10 cellular contexts compared by ENCODE assay signal in the genomic region with DNA sequence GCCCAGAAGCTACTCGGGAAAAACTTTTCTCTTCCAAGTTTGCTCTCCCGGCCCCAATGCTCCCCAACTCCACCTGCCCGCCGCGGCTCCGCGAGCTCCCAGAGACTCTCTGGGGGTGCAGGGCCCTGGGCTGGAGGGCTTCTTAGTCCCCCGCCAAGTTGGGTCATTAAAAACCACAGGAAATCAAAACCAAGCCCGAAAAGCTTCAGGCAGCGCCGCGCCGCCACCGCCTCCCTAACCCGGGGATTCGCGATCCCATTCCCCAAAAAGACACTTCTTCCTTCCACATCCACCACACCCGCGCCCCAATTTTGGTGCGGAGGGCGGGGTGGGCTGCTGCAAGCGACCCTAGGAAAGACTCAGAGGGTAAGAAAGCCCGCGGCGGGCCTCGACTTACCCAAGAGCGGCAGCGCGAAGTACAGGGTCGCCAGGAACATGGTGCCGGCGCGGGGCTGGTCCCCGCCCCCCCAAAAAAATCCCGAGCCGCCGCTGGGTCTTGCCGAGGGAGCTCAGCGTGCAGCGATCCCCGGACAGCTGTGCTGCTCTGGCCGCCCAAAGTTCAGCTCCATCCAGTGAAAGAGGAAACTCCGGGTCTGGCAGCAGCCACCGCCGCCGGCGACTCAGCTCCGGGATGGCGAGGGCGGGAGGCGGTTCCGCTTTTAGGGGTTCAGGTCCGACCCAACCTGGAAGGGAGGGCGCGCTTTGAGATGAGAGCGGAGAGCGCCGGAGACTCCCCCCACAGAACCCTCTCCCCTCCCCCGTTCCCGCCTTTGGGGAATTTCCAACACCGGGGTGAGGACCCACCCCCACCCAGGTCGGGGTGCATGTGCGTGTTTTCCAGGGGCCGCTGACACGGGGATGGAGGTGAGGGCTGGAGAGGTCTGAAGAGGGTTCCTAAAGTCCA. TPM values are rescaled to one million over a fixed set of nuclear protein-coding genes. Genes with fewer than 3 reads are reported as not detected.
A peak's percentile ranks its signal among the peaks of the same experiment; 100 is the strongest.
DNase-seq lines count a peak whose midpoint lies in the region; ATAC-seq and TF ChIP-seq lines count a peak whose summit lies in the region.
"Had no signal": no experiment of that assay in that cellular context is flagged by ENCODE, and none has a peak within 500 bp of the region (broad histone marks: within the 10 kb centered on the region; RNA-seq: fewer than 3 reads in every experiment).

No MANE protein-coding gene starts in this region.

- no peak overlapping the region for H3K27ac Mint-ChIP-seq in CD4-positive, alpha-beta T cell

- no peak overlapping the region for H3K4me3 Mint-ChIP-seq in CD4-positive, alpha-beta T cell

- no peaks in the 10 kb centered on the region for H3K9me3 ChIP-seq in SK-N-MC (ENCODE audit: low read depth, low read length)
- H3K9me3 ChIP-seq in CD4-positive, alpha-beta T cell (ENCODE audit: control insufficient read depth, low read length) = no peaks in the 10 kb centered on the region
- H3K9me3 ChIP-seq: HAP-1 had no signal

- H3K36me3 ChIP-seq in GM06990 (ENCODE audit: control insufficient read depth, insufficient read depth, low read length) = no peaks in the 10 kb centered on the region
- no peaks in the 10 kb centered on the region for H3K36me3 ChIP-seq in SK-N-MC (ENCODE audit: insufficient read depth, low read length)
- H3K36me3 ChIP-seq: HAP-1 had no signal

- peaks cover 2% of the 10 kb centered on the region for H3K27me3 ChIP-seq in GM06990 (replicated peaks; ENCODE audit: control insufficient read depth, insufficient read depth, low read length)
- peaks cover 55% of the 10 kb centered on the region for H3K27me3 ChIP-seq in CD4-positive, alpha-beta T cell (ENCODE audit: control insufficient read depth, insufficient read depth, low read length)

- no peak for TF ChIP-seq CTCF in GM06990 (IDR thresholded peaks at IDR 0.05; ENCODE audit: insufficient read depth, low read length, poor library complexity, severe bottlenecking)
- no peak for TF ChIP-seq CTCF in CD4-positive, alpha-beta T cell (IDR thresholded peaks at IDR 0.05)

- no peak for DNase-seq in GM06990 (ENCODE audit: extremely low read depth, insufficient read length)
- no peak for DNase-seq in SK-N-MC (ENCODE audit: low read depth, low spot score)
- DNase-seq in left ventricle myocardium superior = peak; percentile 58
- DNase-seq in sciatic nerve (ENCODE audit: low spot score) = peak; percentile 69
- no peak for DNase-seq in CD4-positive, alpha-beta T cell
- DNase-seq in activated CD4-positive, CD25-positive, alpha-beta regulatory T cell treated with anti-CD3 and anti-CD28 coated beads, Interleukin-2, amount 50 U/mL, for 72 hours = no peak
- no peak for DNase-seq in NCI-H1048 (lab: John Stamatoyannopoulos, UW)

- intact Hi-C loops in left ventricle myocardium superior (cut with micrococcal nuclease) = no loop called here
- intact Hi-C loops in sciatic nerve (cut with DNase I) = no loop called here
- intact Hi-C loops in CD4-positive, alpha-beta T cell (cut with DNase I, micrococcal nuclease) = no loop called here

- POLR2A ChIA-PET in CD4-positive, alpha-beta T cell (lab: Charles Lee) = no interaction called here

- H3K36me3 Mint-ChIP-seq in CD4-positive, alpha-beta T cell (ENCODE audit: low read depth) = no peaks in the 10 kb centered on the region

- ATAC-seq in left ventricle myocardium superior = peak; percentile 42
- peak; percentile 19 for ATAC-seq in sciatic nerve
- no peak for ATAC-seq in CD4-positive, alpha-beta T cell (ENCODE audit: poor library complexity)
- no peak for ATAC-seq in GM21381 (IDR thresholded peaks at IDR 0.05; ENCODE audit: unreplicated experiment)

- H3K9ac ChIP-seq in SK-N-MC (ENCODE audit: insufficient read length) = no peak overlapping the region

- H3K4me1 Mint-ChIP-seq in CD4-positive, alpha-beta T cell (ENCODE audit: low read depth) = peaks cover 7% of the 10 kb centered on the region

- H3K4me3 ChIP-seq in GM06990 (replicated peaks; ENCODE audit: low read depth, low read length) (peak overlapping the region; percentile 38), SK-N-MC (peak overlapping the region; percentile 76)
- H3K4me3 ChIP-seq: HAP-1 had no signal

- peaks cover 63% of the 10 kb centered on the region for H3K27me3 Mint-ChIP-seq in CD4-positive, alpha-beta T cell

- H3K27ac ChIP-seq in SK-N-MC = no peak overlapping the region
- H3K27ac ChIP-seq in CD4-positive, alpha-beta T cell (ENCODE audit: low read depth, low read length) = no peak overlapping the region

- no peaks in the 10 kb centered on the region for H3K9me3 Mint-ChIP-seq in CD4-positive, alpha-beta T cell

- CTCF ChIA-PET in CD4-positive, alpha-beta T cell (lab: Charles Lee) = no interaction called here

RNA-seq across cellular contexts. Expression of gene GFRA1, which starts 1.2 kb away (rescaled TPM):
- 6.7 TPM for total RNA-seq in left ventricle myocardium superior
- total RNA-seq in sciatic nerve = 65.8 TPM
- not detected for total RNA-seq in CD4-positive, alpha-beta T cell
- total RNA-seq: mononuclear cell had no signal

RNA-seq across cellular contexts. Expression of gene CCDC172, which starts 52.4 kb away (rescaled TPM):
- total RNA-seq in left ventricle myocardium superior (not detected), sciatic nerve (not detected)
- total RNA-seq in CD4-positive, alpha-beta T cell = not detected
- total RNA-seq: mononuclear cell had no signal

Comparison
In these comparisons a context has a peak if more than half of its experiments do, and no peak if none do; other contexts are left out.
1. DNase-seq: peak in left ventricle myocardium superior (single experiment) and sciatic nerve (single experiment); none in GM06990 (single experiment), SK-N-MC (single experiment), CD4-positive, alpha-beta T cell (0 of 10), activated CD4-positive, CD25-positive, alpha-beta regulatory T cell treated with anti-CD3 and anti-CD28 coated beads, Interleukin-2, amount 50 U/mL, for 72 hours (single experiment) and NCI-H1048 (single experiment).
2. ATAC-seq: peak in left ventricle myocardium superior (single experiment) and sciatic nerve (single experiment); none in CD4-positive, alpha-beta T cell (single experiment) and GM21381 (single experiment).